Comparison of ENCODE assay signal across 14 cellular contexts in the genomic region with DNA sequence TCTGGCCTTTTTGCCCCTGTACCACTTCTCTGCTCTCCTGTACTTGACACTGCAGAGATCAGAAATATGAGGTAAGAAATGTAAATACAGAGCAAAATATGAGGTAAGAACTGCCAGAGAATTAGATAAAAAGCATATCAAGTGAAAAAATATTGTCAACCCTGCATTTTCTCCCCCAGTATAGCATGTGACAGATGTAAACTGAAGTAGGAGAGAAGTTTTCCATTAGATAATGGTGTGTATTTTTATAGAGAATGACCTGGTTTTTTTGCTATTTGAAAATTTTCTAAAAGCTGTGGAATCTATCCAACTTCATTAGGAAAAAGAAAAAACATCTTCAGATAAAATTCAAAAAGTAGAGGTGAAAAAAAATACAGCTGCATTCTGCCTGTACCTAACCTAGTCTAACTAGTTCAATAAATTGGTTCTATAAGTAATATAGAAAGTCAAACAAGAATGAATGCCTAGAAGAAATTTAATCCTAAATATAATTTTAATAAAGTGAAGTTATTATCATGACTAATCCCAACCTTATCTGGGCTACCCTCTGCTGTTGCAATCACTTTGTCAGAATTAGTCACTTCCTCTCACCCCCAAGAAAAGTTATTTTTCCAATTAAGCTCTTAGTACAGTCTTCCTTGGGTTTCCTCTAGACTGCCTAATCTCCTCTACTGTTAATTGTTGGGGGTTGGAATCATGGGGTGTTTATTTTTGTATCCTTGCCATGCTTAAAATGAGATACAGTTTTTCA.
DNase-seq lines count a peak whose midpoint lies in the region; ATAC-seq and TF ChIP-seq lines count a peak whose summit lies in the region.
"Had no signal": no experiment of that assay in that cellular context is flagged by ENCODE, and none has a peak within 500 bp of the region (broad histone marks: within the 10 kb centered on the region; RNA-seq: fewer than 3 reads in every experiment).

No MANE protein-coding gene starts in this region.

- ATAC-seq in left lung: peak; percentile 73
- no peak for ATAC-seq in HG03135 (IDR thresholded peaks at IDR 0.05; ENCODE audit: unreplicated experiment)
- no peak for ATAC-seq in GM18870 (IDR thresholded peaks at IDR 0.05; ENCODE audit: unreplicated experiment)
- ATAC-seq: activated CD8-positive, alpha-beta T cell treated with anti-CD3 and anti-CD28 coated beads for 36 hours had no signal

- DNase-seq in COLO829 (ENCODE audit: low spot score): peak; percentile 91
- DNase-seq in NCI-H460 (ENCODE audit: extremely low read depth, low read depth): peak; percentile 7
- peak; percentile 85 to 88 for DNase-seq in cardiac fibroblast (ENCODE audit: low read depth in 2 of 2)
- DNase-seq in left lung: no peak
- no peak for DNase-seq in NK-92 (lab: John Stamatoyannopoulos, UW; ENCODE audit: unreplicated experiment)
- DNase-seq in NCI-H82 treated with DMSO at 0.1 percent for 48 hours (lab: John Stamatoyannopoulos, UW; ENCODE audit: unreplicated experiment): no peak
- DNase-seq: activated CD8-positive, alpha-beta T cell treated with anti-CD3 and anti-CD28 coated beads for 36 hours; NCI-H1105; Peyer's patch; stimulated activated CD4-positive, alpha-beta T cell treated with anti-CD3 and anti-CD28 coated beads, Interleukin-1b, Interleukin-23, amount 100 ng/mL, for 48 hours had no signal

- H3K4me3 ChIP-seq in cardiac fibroblast (replicated peaks in 1 of 2; ENCODE audit: low read depth in 2 of 2, low read length in 2 of 2): no peak overlapping the region
- no peak overlapping the region for H3K4me3 ChIP-seq in left lung
- H3K4me3 ChIP-seq: lung, Peyer's patch, tibial nerve had no signal

- H3K4me1 ChIP-seq in left lung: no peaks in the 10 kb centered on the region
- H3K4me1 ChIP-seq: Peyer's patch, tibial nerve had no signal

- no peaks in the 10 kb centered on the region for H3K27me3 ChIP-seq in left lung
- H3K27me3 ChIP-seq: Peyer's patch, tibial nerve had no signal

- no peaks in the 10 kb centered on the region for H3K36me3 ChIP-seq in left lung
- H3K36me3 ChIP-seq: Peyer's patch, tibial nerve had no signal

- TF ChIP-seq CTCF in cardiac fibroblast (IDR thresholded peaks at IDR 0.05; ENCODE audit: low read depth, low read length) (no peak), left lung (IDR thresholded peaks at IDR 0.05) (no peak)

- H3K9me3 ChIP-seq in left lung: no peaks in the 10 kb centered on the region
- H3K9me3 ChIP-seq: Peyer's patch, tibial nerve had no signal

- no peak overlapping the region for H3K27ac ChIP-seq in left lung
- H3K27ac ChIP-seq: Peyer's patch, tibial nerve had no signal

- intact Hi-C loops in left lung (cut with DNase I): no loop called here

Comparison
In these comparisons a context has a peak if more than half of its experiments do, and no peak if none do; other contexts are left out.
1. DNase-seq: peak in COLO829 (single experiment), NCI-H460 (single experiment) and cardiac fibroblast (2 of 2); none in left lung (0 of 2), NK-92 (single experiment) and NCI-H82 treated with DMSO at 0.1 percent for 48 hours (single experiment).